22 cellular contexts compared by ENCODE assay signal in genomic region chr3:182972387-182972786, GRCh38.
"Had no signal": no experiment of that assay in that cellular context is flagged by ENCODE, and none has a peak within 500 bp of the region (broad histone marks: within the 10 kb centered on the region; RNA-seq: fewer than 3 reads in every experiment).

No MANE protein-coding gene starts in this region.

- H2AFZ ChIP-seq: parathyroid adenoma had no signal

- H3K27me3 ChIP-seq: body of pancreas, cardiac muscle cell had no signal

- ATAC-seq: activated T-cell treated with anti-CD3 and anti-CD28 coated beads, Interleukin-2, amount 50 U/mL, for 4 hours; body of pancreas; natural killer cell treated with Interleukin-12 subunit alpha and Interleukin-12 subunit beta and Interleukin-15 and Interleukin-18, amount 100 ng/mL, for 72 hours; right cardiac atrium; T-cell had no signal

- H3K27me3 Mint-ChIP-seq: activated naive CD8-positive, alpha-beta T cell treated with anti-CD3 and anti-CD28 coated beads, Interleukin-2, amount 10 ng/mL, durations not matched to agents 7 days and 5 days; natural killer cell treated with Interleukin-12 subunit alpha and Interleukin-12 subunit beta and Interleukin-15 and Interleukin-18, amount 100 ng/mL, for 72 hours; T-cell had no signal

- H3K9me3 ChIP-seq: body of pancreas, left ventricle myocardium inferior had no signal

- DNase-seq: activated CD4-positive, alpha-beta T cell treated with anti-CD3 and anti-CD28 coated beads for 4 hours; activated CD4-positive, alpha-beta T cell treated with anti-CD3 and anti-CD28 coated beads, Interleukin-2, amount 50 U/mL, for 48 hours; activated CD4-positive, CD25-positive, alpha-beta regulatory T cell; activated CD8-positive, alpha-beta memory T cell treated with anti-CD3 and anti-CD28 coated beads, Interleukin-2, amount 50 U/mL, for 48 hours; activated naive CD4-positive, alpha-beta T cell; activated naive CD8-positive, alpha-beta T cell treated with anti-CD3 and anti-CD28 coated beads, Interleukin-2, amount 10 ng/mL, durations not matched to agents 7 days and 5 days; activated T-cell treated with anti-CD3 and anti-CD28 coated beads, Interleukin-2, amount 50 U/mL, for 4 hours; amygdala; body of pancreas; effector CD8-positive, alpha-beta T cell; foreskin melanocyte; left ventricle myocardium inferior; nucleus accumbens; right cardiac atrium; stimulated activated CD4-positive, alpha-beta T cell treated with anti-CD3 and anti-CD28 coated beads, Interleukin-4, amount 100 ng/mL, for 24 hours; stimulated activated naive CD4-positive, alpha-beta T cell treated with Interleukin-2 at 50 U/mL for 16 hours; T-cell; T1000 had no signal

- H3K27ac Mint-ChIP-seq: activated naive CD8-positive, alpha-beta T cell treated with anti-CD3 and anti-CD28 coated beads, Interleukin-2, amount 10 ng/mL, durations not matched to agents 7 days and 5 days; activated T-helper 2 cell treated with anti-CD3 and anti-CD28 coated beads, Interferon-gamma antibody, Interleukin-2, Interleukin-4, amounts not matched to agents 10 μg/mL and 5 μg/mL and 100 μg/mL, durations not matched to agents 14 hours and 24 hours and 36 hours; natural killer cell treated with Interleukin-12 subunit alpha and Interleukin-12 subunit beta and Interleukin-15 and Interleukin-18, amount 100 ng/mL, for 72 hours; T-cell had no signal

- H3K9ac ChIP-seq: parathyroid adenoma had no signal

- H3K9me3 Mint-ChIP-seq: activated naive CD8-positive, alpha-beta T cell treated with anti-CD3 and anti-CD28 coated beads, Interleukin-2, amount 10 ng/mL, durations not matched to agents 7 days and 5 days; activated T-cell treated with anti-CD3 and anti-CD28 coated beads, Interleukin-2, amount 50 U/mL, for 4 hours; activated T-helper 2 cell treated with anti-CD3 and anti-CD28 coated beads, Interferon-gamma antibody, Interleukin-2, Interleukin-4, amounts not matched to agents 10 μg/mL and 5 μg/mL and 100 μg/mL, durations not matched to agents 14 hours and 24 hours and 36 hours; natural killer cell treated with Interleukin-12 subunit alpha and Interleukin-12 subunit beta and Interleukin-15 and Interleukin-18, amount 100 ng/mL, for 72 hours; T-cell had no signal

- H3K27ac ChIP-seq: body of pancreas, cardiac muscle cell, left ventricle myocardium inferior, parathyroid adenoma had no signal

- H3K4me3 Mint-ChIP-seq: activated naive CD8-positive, alpha-beta T cell treated with anti-CD3 and anti-CD28 coated beads, Interleukin-2, amount 10 ng/mL, durations not matched to agents 7 days and 5 days; activated T-cell treated with anti-CD3 and anti-CD28 coated beads, Interleukin-2, amount 50 U/mL, for 4 hours; natural killer cell treated with Interleukin-12 subunit alpha and Interleukin-12 subunit beta and Interleukin-15 and Interleukin-18, amount 100 ng/mL, for 72 hours; T-cell had no signal

- H3K36me3 ChIP-seq: cardiac muscle cell, left ventricle myocardium inferior had no signal

- H3K4me3 ChIP-seq: body of pancreas, cardiac muscle cell, left ventricle myocardium inferior had no signal

- H3K36me3 Mint-ChIP-seq: natural killer cell treated with Interleukin-12 subunit alpha and Interleukin-12 subunit beta and Interleukin-15 and Interleukin-18, amount 100 ng/mL, for 72 hours; T-cell had no signal
